In genomic region chr22:27997538-27997937, GRCh38 we compare ENCODE assay signal across 20 cellular contexts.
A peak's percentile ranks its signal among the peaks of the same experiment; 100 is the strongest.
DNase-seq lines count a peak whose midpoint lies in the region; ATAC-seq and TF ChIP-seq lines count a peak whose summit lies in the region.
"Had no signal": no experiment of that assay in that cellular context is flagged by ENCODE, and none has a peak within 500 bp of the region (broad histone marks: within the 10 kb centered on the region; RNA-seq: fewer than 3 reads in every experiment).

No MANE protein-coding gene starts in this region.

- H3K27ac Mint-ChIP-seq in osteocyte (ENCODE audit: unreplicated experiment), result peak overlapping the region; percentile 47
- H3K27ac Mint-ChIP-seq in activated CD8-positive, alpha-beta T cell treated with anti-CD3 and anti-CD28 coated beads, Interleukin-2, amount 10 ng/mL, durations not matched to agents 7 days and 5 days, result no peak overlapping the region
- H3K27ac Mint-ChIP-seq: activated naive CD4-positive, alpha-beta T cell treated with anti-CD3 and anti-CD28 coated beads, Interleukin-2, amount 10 ng/mL, durations not matched to agents 7 days and 5 days; CD4-positive, alpha-beta T cell had no signal

- 0 out of 2 replicates have a peak overlapping the region, but pooled peaks have one; percentile 74 for H3K23ac ChIP-seq in IMR-90 (ENCODE audit: low read depth, low read length)

- no peak overlapping the region for H4K8ac ChIP-seq in IMR-90 (ENCODE audit: low read depth in 2 of 2, low read length in 2 of 2)

- H4K91ac ChIP-seq in IMR-90 (ENCODE audit: insufficient read depth, low read depth, low read length), result no peak overlapping the region

- H2AK5ac ChIP-seq in IMR-90 (ENCODE audit: low read depth, low read length), result no peak overlapping the region

- H2BK15ac ChIP-seq in IMR-90 (ENCODE audit: low read depth, low read length), result no peak overlapping the region

- no peak overlapping the region for H2BK5ac ChIP-seq in IMR-90 (ENCODE audit: low read depth, low read length, poor library complexity, severe bottlenecking)

- H2AK9ac ChIP-seq in IMR-90 (replicated peaks; ENCODE audit: low read depth, low read length, poor library complexity), result peak overlapping the region; percentile 12

- H4K20me1 ChIP-seq in IMR-90 (ENCODE audit: insufficient read depth, low read length), result no peaks in the 10 kb centered on the region

- no peak overlapping the region for H4K5ac ChIP-seq in IMR-90 (ENCODE audit: low read depth, low read length)

- no peaks in the 10 kb centered on the region for H3K79me1 ChIP-seq in IMR-90 (ENCODE audit: low read depth in 1 of 2, low read length in 2 of 2)

- H3K27me3 ChIP-seq in IMR-90 (ENCODE audit: control insufficient read depth, insufficient read depth, low read length) (no peaks in the 10 kb centered on the region), brain microvascular endothelial cell (replicated peaks) (no peaks in the 10 kb centered on the region)
- H3K27me3 ChIP-seq: gastrocnemius medialis, neutrophil, upper lobe of left lung had no signal

- dilution Hi-C loops in IMR-90 (cut with HindIII; ENCODE audit: low sequenced_read_pairs, unreplicated experiment), result no loop called here

- peaks cover 5% of the 10 kb centered on the region; the same call in 1 of the 2 replicates for H3K9me1 ChIP-seq in IMR-90 (ENCODE audit: insufficient read depth, low read length)

- ATAC-seq in IMR-90 (ENCODE audit: low read depth), result peak; percentile 53
- no peak for ATAC-seq in GM21515 (IDR thresholded peaks at IDR 0.05; ENCODE audit: unreplicated experiment)
- no peak for ATAC-seq in activated CD8-positive, alpha-beta T cell treated with anti-CD3 and anti-CD28 coated beads, Interleukin-2, amount 10 ng/mL, durations not matched to agents 7 days and 5 days
- ATAC-seq: gastrocnemius medialis had no signal

- no peak overlapping the region for H3K56ac ChIP-seq in IMR-90 (ENCODE audit: extremely low read depth, insufficient read depth, low read length)

- TF ChIP-seq POLR2A in IMR-90 (IDR thresholded peaks at IDR 0.05; ENCODE audit: low read depth, low read length), result no peak

- peaks cover 16% of the 10 kb centered on the region for H3K4me1 Mint-ChIP-seq in osteocyte (ENCODE audit: unreplicated experiment)
- H3K4me1 Mint-ChIP-seq in activated CD8-positive, alpha-beta T cell treated with anti-CD3 and anti-CD28 coated beads, Interleukin-2, amount 10 ng/mL, durations not matched to agents 7 days and 5 days (ENCODE audit: low read depth), result no peaks in the 10 kb centered on the region
- H3K4me1 Mint-ChIP-seq: activated naive CD4-positive, alpha-beta T cell treated with anti-CD3 and anti-CD28 coated beads, Interleukin-2, amount 10 ng/mL, durations not matched to agents 7 days and 5 days had no signal

- 100% methylated on average over 2 of the region's 4 CpGs; no CpG with 5 or more reads in 1 of the 2 experiments for WGBS in IMR-90 (ENCODE audit: extremely low coverage in 2 of 2, insufficient read length in 1 of 2), 2 experiments

- H3K4me1 ChIP-seq in IMR-90 (ENCODE audit: control insufficient read depth, insufficient read depth, low read length), result peaks cover 3% of the 10 kb centered on the region; the same call in 1 of the 2 replicates
- H3K4me1 ChIP-seq: gastrocnemius medialis, upper lobe of left lung had no signal

- no TSS peak for BruUV-seq in IMR-90 (replicated peaks; lab: Mats Ljungman, UMichigan)

- peaks cover 50% of the 10 kb centered on the region for H3K36me3 ChIP-seq in IMR-90 (ENCODE audit: control insufficient read depth, insufficient read depth, low read length)
- H3K36me3 ChIP-seq in brain microvascular endothelial cell (replicated peaks), result no peaks in the 10 kb centered on the region
- H3K36me3 ChIP-seq: gastrocnemius medialis, neutrophil had no signal

- H3K27me3 Mint-ChIP-seq in osteocyte (ENCODE audit: unreplicated experiment), result no peaks in the 10 kb centered on the region
- H3K27me3 Mint-ChIP-seq in activated CD8-positive, alpha-beta T cell treated with anti-CD3 and anti-CD28 coated beads, Interleukin-2, amount 10 ng/mL, durations not matched to agents 7 days and 5 days (ENCODE audit: low read depth), result no peaks in the 10 kb centered on the region
- H3K27me3 Mint-ChIP-seq: activated naive CD4-positive, alpha-beta T cell treated with anti-CD3 and anti-CD28 coated beads, Interleukin-2, amount 10 ng/mL, durations not matched to agents 7 days and 5 days; CD4-positive, alpha-beta T cell had no signal

- no peak overlapping the region for H3K18ac ChIP-seq in IMR-90 (ENCODE audit: low read depth, low read length)

- DNase-seq in AG20443 (ENCODE audit: low spot score) (peak; percentile 31), IMR-90 (peak; percentile 25), brain microvascular endothelial cell (peak; percentile 43), osteocyte (ENCODE audit: extremely low spot score, unreplicated experiment) (no peak), middle frontal gyrus (ENCODE audit: extremely low spot score, low spot score) (no peak), OCI-M2 (lab: John Stamatoyannopoulos, UW; ENCODE audit: unreplicated experiment) (no peak)
- DNase-seq in activated CD8-positive, alpha-beta T cell treated with anti-CD3 and anti-CD28 coated beads, Interleukin-2, amount 10 ng/mL, durations not matched to agents 7 days and 5 days, result no peak
- DNase-seq: activated naive CD4-positive, alpha-beta T cell treated with anti-CD3 and anti-CD28 coated beads, Interleukin-2, amount 10 ng/mL, durations not matched to agents 7 days and 5 days; activated T-cell treated with anti-CD3 and anti-CD28 coated beads, Interleukin-2, amount 50 U/mL, for 48 hours; anterior cingulate cortex; CD4-positive, alpha-beta T cell; DMS153; NCI-H1092; NCI-H187 treated with DMSO at 0.1 percent for 48 hours; OCI-M1; SIG-M5; upper lobe of left lung had no signal

- TF ChIP-seq CTCF in IMR-90 (conservative IDR thresholded peaks at IDR 0.05; ENCODE audit: low read depth, low read length) (no peak), brain microvascular endothelial cell (IDR thresholded peaks at IDR 0.05; ENCODE audit: low read depth, low read length, missing control alignments) (no peak), osteocyte (IDR thresholded peaks at IDR 0.05) (no peak)

- H2BK120ac ChIP-seq in IMR-90 (ENCODE audit: low read depth, low read length), result no peak overlapping the region

- POLR2A ChIA-PET in IMR-90 (lab: Charles Lee; ENCODE audit: unreplicated experiment), result no interaction called here
- POLR2A ChIA-PET in activated CD8-positive, alpha-beta T cell treated with anti-CD3 and anti-CD28 coated beads, Interleukin-2, amount 10 ng/mL, durations not matched to agents 7 days and 5 days (lab: Charles Lee), result no interaction called here

- no peaks in the 10 kb centered on the region for H3K9me3 Mint-ChIP-seq in osteocyte (ENCODE audit: unreplicated experiment)
- no peaks in the 10 kb centered on the region for H3K9me3 Mint-ChIP-seq in activated CD8-positive, alpha-beta T cell treated with anti-CD3 and anti-CD28 coated beads, Interleukin-2, amount 10 ng/mL, durations not matched to agents 7 days and 5 days (ENCODE audit: insufficient read depth)
- H3K9me3 Mint-ChIP-seq: activated naive CD4-positive, alpha-beta T cell treated with anti-CD3 and anti-CD28 coated beads, Interleukin-2, amount 10 ng/mL, durations not matched to agents 7 days and 5 days; CD4-positive, alpha-beta T cell had no signal

- H3K4me2 ChIP-seq in IMR-90 (ENCODE audit: low read depth, low read length), result no peak overlapping the region

- no peak overlapping the region for H3K4me3 Mint-ChIP-seq in osteocyte (ENCODE audit: unreplicated experiment)
- H3K4me3 Mint-ChIP-seq in activated CD8-positive, alpha-beta T cell treated with anti-CD3 and anti-CD28 coated beads, Interleukin-2, amount 10 ng/mL, durations not matched to agents 7 days and 5 days, result no peak overlapping the region
- H3K4me3 Mint-ChIP-seq: activated naive CD4-positive, alpha-beta T cell treated with anti-CD3 and anti-CD28 coated beads, Interleukin-2, amount 10 ng/mL, durations not matched to agents 7 days and 5 days; CD4-positive, alpha-beta T cell had no signal

- H3K36me3 Mint-ChIP-seq in osteocyte (ENCODE audit: unreplicated experiment), result peaks cover 16% of the 10 kb centered on the region
- no peaks in the 10 kb centered on the region for H3K36me3 Mint-ChIP-seq in activated CD8-positive, alpha-beta T cell treated with anti-CD3 and anti-CD28 coated beads, Interleukin-2, amount 10 ng/mL, durations not matched to agents 7 days and 5 days (ENCODE audit: low read depth)
- H3K36me3 Mint-ChIP-seq: activated naive CD4-positive, alpha-beta T cell treated with anti-CD3 and anti-CD28 coated beads, Interleukin-2, amount 10 ng/mL, durations not matched to agents 7 days and 5 days had no signal

- no peak overlapping the region for H3K14ac ChIP-seq in IMR-90 (replicated peaks; ENCODE audit: low read depth, low read length)

- no peak overlapping the region for H2AFZ ChIP-seq in IMR-90 (replicated peaks; ENCODE audit: low read length, poor library complexity)

- intact Hi-C loops in IMR-90 (cut with micrococcal nuclease), result no loop called here

- H3K9ac ChIP-seq in IMR-90 (ENCODE audit: low read depth, low read length), result no peak overlapping the region

- no peak overlapping the region for H2BK20ac ChIP-seq in IMR-90 (ENCODE audit: low read depth, low read length)

- no peaks in the 10 kb centered on the region for H3K9me3 ChIP-seq in IMR-90 (ENCODE audit: control insufficient read depth, insufficient read depth, low read length)
- H3K9me3 ChIP-seq: gastrocnemius medialis, neutrophil, upper lobe of left lung had no signal

- in situ Hi-C loops in IMR-90 (cut with MboI; ENCODE audit: low sequenced_read_pairs), result no loop called here
- in situ Hi-C loops in brain microvascular endothelial cell (cut with HindIII; ENCODE audit: low pct_ligation_motif_present, low sequenced_read_pairs), result no loop called here

- no peak for TF ChIP-seq RAD21 in IMR-90 (IDR thresholded peaks at IDR 0.05; ENCODE audit: low read length)

- no peak overlapping the region for H3K27ac ChIP-seq in IMR-90 (ENCODE audit: insufficient read depth, low read length)
- H3K27ac ChIP-seq in brain microvascular endothelial cell, result no peak overlapping the region
- H3K27ac ChIP-seq: gastrocnemius medialis, neutrophil, upper lobe of left lung had no signal

- CTCF ChIA-PET in IMR-90 (lab: Yijun Ruan, JAX), result no interaction called here
- CTCF ChIA-PET in activated CD8-positive, alpha-beta T cell treated with anti-CD3 and anti-CD28 coated beads, Interleukin-2, amount 10 ng/mL, durations not matched to agents 7 days and 5 days (lab: Charles Lee), result no interaction called here

- no peak overlapping the region for H3K4ac ChIP-seq in IMR-90 (ENCODE audit: low read depth, low read length)

- H3K4me3 ChIP-seq in IMR-90 (ENCODE audit: insufficient read depth, low read depth, low read length) (no peak overlapping the region), brain microvascular endothelial cell (ENCODE audit: low read depth, low read length) (no peak overlapping the region)
- H3K4me3 ChIP-seq: gastrocnemius medialis, upper lobe of left lung had no signal

TF ChIP-seq in IMR-90, 13 proteins besides CTCF, POLR2A, EP300 and RAD21 (continues in another document):
- TF ChIP-seq RCOR1 (IDR thresholded peaks at IDR 0.05; ENCODE audit: insufficient replicate concordance, low read length) (no peak), MXI1 (IDR thresholded peaks at IDR 0.05; ENCODE audit: borderline replicate concordance, low read depth, low read length) (no peak), SMC3 (IDR thresholded peaks at IDR 0.05; ENCODE audit: low read depth, low read length) (no peak), CHD1 (IDR thresholded peaks at IDR 0.05; ENCODE audit: low read depth, low read length) (no peak), CEBPB (IDR thresholded peaks at IDR 0.05; ENCODE audit: low read depth, low read length) (no peak)

Comparison
In these comparisons a context has a peak if more than half of its experiments do, and no peak if none do; other contexts are left out.
1. DNase-seq: peak in AG20443 (single experiment), IMR-90 (single experiment) and brain microvascular endothelial cell (single experiment); none in osteocyte (single experiment), middle frontal gyrus (single experiment), OCI-M2 (single experiment) and activated CD8-positive, alpha-beta T cell treated with anti-CD3 and anti-CD28 coated beads, Interleukin-2, amount 10 ng/mL, durations not matched to agents 7 days and 5 days (single experiment).